8 cellular contexts compared by ENCODE assay signal in genomic region chr19:41997121-41997850, GRCh38.
DNase-seq lines count a peak whose midpoint lies in the region; ATAC-seq and TF ChIP-seq lines count a peak whose summit lies in the region.

No MANE protein-coding gene starts in this region.

- peak; percentile 46 for DNase-seq in activated CD4-positive, CD25-positive, alpha-beta regulatory T cell treated with anti-CD3 and anti-CD28 coated beads, Interleukin-2, amount 50 U/mL, for 72 hours
- no peak for DNase-seq in activated CD4-positive, CD25-positive, alpha-beta regulatory T cell (lab: John Stamatoyannopoulos, UW)
- DNase-seq in SHP77 (lab: John Stamatoyannopoulos, UW): peak; percentile 78 to 89
- DNase-seq in astrocyte of the spinal cord (ENCODE audit: low read depth, low spot score): peak; percentile 16
- peak; percentile 90 for DNase-seq in iPS-NIHi7 (ENCODE audit: extremely low spot score)
- peak; percentile 17 for DNase-seq in stimulated activated naive B cell treated with anti-CD40 and anti-IgM and Interleukin-4, amounts not matched to agents 10 μg/mL and 1 μg/mL and 100 μg/mL, for 72 hours

- H3K9me3 Mint-ChIP-seq in stimulated activated naive B cell treated with anti-CD40 and anti-IgM and Interleukin-4, amounts not matched to agents 10 μg/mL and 1 μg/mL and 100 μg/mL, for 72 hours: no peaks in the 10 kb centered on the region

- peaks cover 66 to 78% of the 10 kb centered on the region in 2 donors for H3K27me3 Mint-ChIP-seq in stimulated activated naive B cell treated with anti-CD40 and anti-IgM and Interleukin-4, amounts not matched to agents 10 μg/mL and 1 μg/mL and 100 μg/mL, for 72 hours

- H3K4me3 Mint-ChIP-seq in stimulated activated naive B cell treated with anti-CD40 and anti-IgM and Interleukin-4, amounts not matched to agents 10 μg/mL and 1 μg/mL and 100 μg/mL, for 72 hours: peak overlapping the region; percentile 71 to 79

- in situ Hi-C loops in astrocyte of the spinal cord (cut with HindIII; ENCODE audit: low sequenced_read_pairs): no loop called here

- peak overlapping the region; percentile 79 for H3K27ac Mint-ChIP-seq in stimulated activated naive B cell treated with anti-CD40 and anti-IgM and Interleukin-4, amounts not matched to agents 10 μg/mL and 1 μg/mL and 100 μg/mL, for 72 hours

- H3K4me3 ChIP-seq in astrocyte of the spinal cord (ENCODE audit: low read depth, low read length): no peak overlapping the region

- ATAC-seq in stimulated activated naive B cell treated with anti-CD40 and anti-IgM and Interleukin-4, amounts not matched to agents 10 μg/mL and 1 μg/mL and 100 μg/mL, for 72 hours (replicated peaks): peak; percentile 46 to 51
- ATAC-seq in GM19035 (IDR thresholded peaks at IDR 0.05; ENCODE audit: unreplicated experiment) (no peak), HG03432 (IDR thresholded peaks at IDR 0.05; ENCODE audit: unreplicated experiment) (no peak)

- no peak for TF ChIP-seq CTCF in astrocyte of the spinal cord (IDR thresholded peaks at IDR 0.05; ENCODE audit: low read depth, low read length)

- no peaks in the 10 kb centered on the region for H3K36me3 Mint-ChIP-seq in stimulated activated naive B cell treated with anti-CD40 and anti-IgM and Interleukin-4, amounts not matched to agents 10 μg/mL and 1 μg/mL and 100 μg/mL, for 72 hours

- peaks cover 36 to 39% of the 10 kb centered on the region in 2 donors for H3K4me1 Mint-ChIP-seq in stimulated activated naive B cell treated with anti-CD40 and anti-IgM and Interleukin-4, amounts not matched to agents 10 μg/mL and 1 μg/mL and 100 μg/mL, for 72 hours

Comparison
In these comparisons a context has a peak if more than half of its experiments do, and no peak if none do; other contexts are left out.
1. DNase-seq: peak in activated CD4-positive, CD25-positive, alpha-beta regulatory T cell treated with anti-CD3 and anti-CD28 coated beads, Interleukin-2, amount 50 U/mL, for 72 hours (single experiment), SHP77 (2 of 2), astrocyte of the spinal cord (single experiment), iPS-NIHi7 (single experiment) and stimulated activated naive B cell treated with anti-CD40 and anti-IgM and Interleukin-4, amounts not matched to agents 10 μg/mL and 1 μg/mL and 100 μg/mL, for 72 hours (single experiment); none in activated CD4-positive, CD25-positive, alpha-beta regulatory T cell (0 of 4).
2. ATAC-seq: peak in stimulated activated naive B cell treated with anti-CD40 and anti-IgM and Interleukin-4, amounts not matched to agents 10 μg/mL and 1 μg/mL and 100 μg/mL, for 72 hours (2 of 2); none in GM19035 (single experiment) and HG03432 (single experiment).